Comparison of ENCODE assay signal across 17 cellular contexts in genomic region chr12:52990206-52990605, GRCh38.
"Had no signal": no experiment of that assay in that cellular context is flagged by ENCODE, and none has a peak within 500 bp of the region (broad histone marks: within the 10 kb centered on the region; RNA-seq: fewer than 3 reads in every experiment).

No MANE protein-coding gene starts in this region.

- DNase-seq: activated CD4-positive, alpha-beta T cell treated with anti-CD3 and anti-CD28 coated beads for 4 hours; activated CD8-positive, alpha-beta memory T cell treated with anti-CD3 and anti-CD28 coated beads, Interleukin-2, amount 50 U/mL, for 48 hours; activated CD8-positive, alpha-beta T cell treated with anti-CD3 and anti-CD28 coated beads, Interleukin-2, amount 10 ng/mL, durations not matched to agents 7 days and 5 days; activated naive CD4-positive, alpha-beta T cell treated with Interleukin-2 at 50 U/mL for 16 hours; activated naive CD8-positive, alpha-beta T cell treated with anti-CD3 and anti-CD28 coated beads, Interleukin-2, amount 50 U/mL, for 24 hours; caudate nucleus; effector memory CD4-positive, alpha-beta T cell; hippocampal formation; kidney glomerular epithelial cell; pancreas; stimulated activated CD4-positive, alpha-beta T cell treated with anti-CD3 and anti-CD28 coated beads, Interleukin-2, amount 100 ng/mL, for 48 hours; stimulated activated naive CD4-positive, alpha-beta T cell treated with Interleukin-2 at 50 U/mL for 16 hours; T-helper 9 cell; upper lobe of left lung had no signal

- ATAC-seq: activated CD8-positive, alpha-beta T cell treated with anti-CD3 and anti-CD28 coated beads, Interleukin-2, amount 10 ng/mL, durations not matched to agents 7 days and 5 days; activated naive CD8-positive, alpha-beta T cell treated with anti-CD3 and anti-CD28 coated beads, Interleukin-2, amount 50 U/mL, for 24 hours; pancreas had no signal

- H3K4me3 ChIP-seq: coronary artery, pancreas, suprapubic skin, upper lobe of left lung had no signal

- H3K4me1 ChIP-seq: pancreas, suprapubic skin, upper lobe of left lung had no signal

- FAIRE-seq: pancreas had no signal

- H3K9me3 ChIP-seq: pancreas, suprapubic skin, upper lobe of left lung had no signal

- H3K27ac ChIP-seq: coronary artery, pancreas, suprapubic skin, upper lobe of left lung, VCaP had no signal
